ENCODE assay signal across 1 cellular context in genomic region chr2:163155925-163156324, GRCh38.
TF ChIP-seq lines count a peak whose summit lies in the region.

No MANE protein-coding gene starts in this region.

TF ChIP-seq in A549, 52 proteins besides CTCF, POLR2A, EP300 and RAD21 (continued from another document):
- TF ChIP-seq, protein P1, sequence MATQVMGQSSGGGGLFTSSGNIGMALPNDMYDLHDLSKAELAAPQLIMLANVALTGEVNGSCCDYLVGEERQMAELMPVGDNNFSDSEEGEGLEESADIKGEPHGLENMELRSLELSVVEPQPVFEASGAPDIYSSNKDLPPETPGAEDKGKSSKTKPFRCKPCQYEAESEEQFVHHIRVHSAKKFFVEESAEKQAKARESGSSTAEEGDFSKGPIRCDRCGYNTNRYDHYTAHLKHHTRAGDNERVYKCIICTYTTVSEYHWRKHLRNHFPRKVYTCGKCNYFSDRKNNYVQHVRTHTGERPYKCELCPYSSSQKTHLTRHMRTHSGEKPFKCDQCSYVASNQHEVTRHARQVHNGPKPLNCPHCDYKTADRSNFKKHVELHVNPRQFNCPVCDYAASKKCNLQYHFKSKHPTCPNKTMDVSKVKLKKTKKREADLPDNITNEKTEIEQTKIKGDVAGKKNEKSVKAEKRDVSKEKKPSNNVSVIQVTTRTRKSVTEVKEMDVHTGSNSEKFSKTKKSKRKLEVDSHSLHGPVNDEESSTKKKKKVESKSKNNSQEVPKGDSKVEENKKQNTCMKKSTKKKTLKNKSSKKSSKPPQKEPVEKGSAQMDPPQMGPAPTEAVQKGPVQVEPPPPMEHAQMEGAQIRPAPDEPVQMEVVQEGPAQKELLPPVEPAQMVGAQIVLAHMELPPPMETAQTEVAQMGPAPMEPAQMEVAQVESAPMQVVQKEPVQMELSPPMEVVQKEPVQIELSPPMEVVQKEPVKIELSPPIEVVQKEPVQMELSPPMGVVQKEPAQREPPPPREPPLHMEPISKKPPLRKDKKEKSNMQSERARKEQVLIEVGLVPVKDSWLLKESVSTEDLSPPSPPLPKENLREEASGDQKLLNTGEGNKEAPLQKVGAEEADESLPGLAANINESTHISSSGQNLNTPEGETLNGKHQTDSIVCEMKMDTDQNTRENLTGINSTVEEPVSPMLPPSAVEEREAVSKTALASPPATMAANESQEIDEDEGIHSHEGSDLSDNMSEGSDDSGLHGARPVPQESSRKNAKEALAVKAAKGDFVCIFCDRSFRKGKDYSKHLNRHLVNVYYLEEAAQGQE (IDR thresholded peaks at IDR 0.05) = no peak
- TF ChIP-seq FOSB (CRISPR knock-in tag; IDR thresholded peaks at IDR 0.05) = no peak
